Comparison of ENCODE assay signal across 9 cellular contexts in genomic region chr12:52741378-52742195, GRCh38. TPM values are rescaled to one million over a fixed set of nuclear protein-coding genes. Genes with fewer than 3 reads are reported as not detected.
DNase-seq lines count a peak whose midpoint lies in the region; ATAC-seq, FAIRE-seq and TF ChIP-seq lines count a peak whose summit lies in the region.
"Had no signal": no experiment of that assay in that cellular context is flagged by ENCODE, and none has a peak within 500 bp of the region (broad histone marks: within the 10 kb centered on the region; RNA-seq: fewer than 3 reads in every experiment).

No MANE protein-coding gene starts in this region.

- no peaks in the 10 kb centered on the region for H3K4me1 Mint-ChIP-seq in astrocyte (ENCODE audit: low read depth, unreplicated experiment)

- no peak for TF ChIP-seq CTCF in HEK293 (tag by site-specific recombination; IDR thresholded peaks at IDR 0.05)
- TF ChIP-seq CTCF in astrocyte (IDR thresholded peaks at IDR 0.05; ENCODE audit: insufficient read depth, low read depth, low read length): no peak
- no peak for TF ChIP-seq CTCF in left lung (IDR thresholded peaks at IDR 0.05)
- TF ChIP-seq CTCF in omental fat pad (IDR thresholded peaks at IDR 0.05): no peak

- H3K79me2 ChIP-seq in astrocyte (ENCODE audit: insufficient read depth, low read length): no peaks in the 10 kb centered on the region

- ATAC-seq in left lung (peak; percentile 86), omental fat pad (ENCODE audit: low FRiP score) (no peak), HG03432 (IDR thresholded peaks at IDR 0.05; ENCODE audit: unreplicated experiment) (no peak), GM21367 (IDR thresholded peaks at IDR 0.05; ENCODE audit: unreplicated experiment) (no peak)

- no peaks in the 10 kb centered on the region for H3K9me3 ChIP-seq in HEK293 (ENCODE audit: control insufficient read depth, insufficient read depth, low read depth, low read length)
- H3K9me3 ChIP-seq in astrocyte (ENCODE audit: insufficient read depth, low read depth, low read length): no peaks in the 10 kb centered on the region
- no peaks in the 10 kb centered on the region for H3K9me3 ChIP-seq in left lung

- H3K27me3 ChIP-seq in astrocyte (ENCODE audit: insufficient read depth, low read length): peaks cover 2% of the 10 kb centered on the region
- peaks cover 0 to 61% of the 10 kb centered on the region in 2 donors for H3K27me3 ChIP-seq in left lung

- intact Hi-C loops in left lung (cut with DNase I): no loop called here

- H3K36me3 Mint-ChIP-seq in astrocyte (ENCODE audit: low read depth, unreplicated experiment): no peaks in the 10 kb centered on the region

- CTCF ChIA-PET in HEK293 (lab: Yijun Ruan, JAX): interaction anchor here (0.7 kb wide), 2 partner anchors 12 to 520 kb away, joined by 3 to 5 read pairs; no protein-coding TSS in a partner anchor

- no peak for FAIRE-seq in astrocyte (lab: Jason Lieb, UNC)

- no peak overlapping the region for H2AFZ ChIP-seq in astrocyte (ENCODE audit: low read depth, low read length)

- POLR2A ChIA-PET in HEK293 (lab: Yijun Ruan, JAX): no interaction called here

- H3K4me1 ChIP-seq in HEK293 (ENCODE audit: control insufficient read depth, insufficient read depth, low read length) (0 out of 2 replicates have a peak, but pooled peaks cover 4% of the 10 kb centered on the region), astrocyte (ENCODE audit: insufficient read depth, low read length) (no peaks in the 10 kb centered on the region), left lung (no peaks in the 10 kb centered on the region)

- H3K4me3 ChIP-seq in HEK293 (ENCODE audit: low read depth, low read length) (no peak overlapping the region), astrocyte (ENCODE audit: insufficient read depth, low read depth, low read length) (no peak overlapping the region), left lung (no peak overlapping the region)

- H3K27ac Mint-ChIP-seq in astrocyte (ENCODE audit: unreplicated experiment): no peak overlapping the region

- no peak overlapping the region for H3K4me3 Mint-ChIP-seq in astrocyte (ENCODE audit: unreplicated experiment)

- H3K36me3 ChIP-seq in HEK293 (ENCODE audit: control insufficient read depth in 2 of 2, insufficient read depth in 1 of 2, low read length in 2 of 2): no peaks in the 10 kb centered on the region
- no peaks in the 10 kb centered on the region for H3K36me3 ChIP-seq in astrocyte (ENCODE audit: insufficient read depth, low read length)
- no peaks in the 10 kb centered on the region for H3K36me3 ChIP-seq in left lung

- no peak overlapping the region for H3K27ac ChIP-seq in HEK293 (ENCODE audit: extremely low read depth, low read depth, low read length)
- H3K27ac ChIP-seq in astrocyte (ENCODE audit: low read depth, low read length): no peak overlapping the region
- H3K27ac ChIP-seq in left lung: no peak overlapping the region

- no peak overlapping the region for H3K4me2 ChIP-seq in astrocyte (ENCODE audit: low read length)

- H3K9me3 Mint-ChIP-seq in astrocyte (ENCODE audit: unreplicated experiment): no peaks in the 10 kb centered on the region

- H3K9ac ChIP-seq in astrocyte (ENCODE audit: low read length): no peak overlapping the region

- H3K27me3 Mint-ChIP-seq in astrocyte (ENCODE audit: low read depth, unreplicated experiment): peaks cover 78% of the 10 kb centered on the region

- DNase-seq in T follicular helper cell (ENCODE audit: low read depth) (peak; percentile 9), astrocyte (ENCODE audit: low read depth) (peak; percentile 29), left lung (peak in 1 of 2 donors; percentile 51), omental fat pad (ENCODE audit: low spot score) (no peak)
- peak; percentile 38 for DNase-seq in stimulated activated CD8-positive, alpha-beta memory T cell treated with anti-CD3 and anti-CD28 coated beads, Interleukin-4, amount 100 ng/mL, for 24 hours (ENCODE audit: low read depth)

- H4K20me1 ChIP-seq in astrocyte (ENCODE audit: insufficient read depth, low read length): no peaks in the 10 kb centered on the region

TF ChIP-seq in HEK293, 187 proteins besides CTCF, POLR2A, EP300 and RAD21:
- TF ChIP-seq ZSCAN4 (tag by site-specific recombination; IDR thresholded peaks at IDR 0.05): no peak
- peak; percentile 99 for TF ChIP-seq REST (tag by site-specific recombination; IDR thresholded peaks at IDR 0.05)
TF ChIP-seq in HEK293: peak in this region for 1.

RNA-seq across cellular contexts. Expression of gene KRT76, which starts 35.6 kb away (rescaled TPM):
- not detected in 2 replicates for total RNA-seq in astrocyte
- not detected for total RNA-seq in left lung
- total RNA-seq in omental fat pad: not detected
- total RNA-seq: skeletal muscle tissue had no signal

RNA-seq across cellular contexts. Expression of gene KRT77, which starts 38.3 kb away (rescaled TPM):
- total RNA-seq in astrocyte (not detected in 2 replicates), left lung (not detected), omental fat pad (not detected)
- total RNA-seq: skeletal muscle tissue had no signal

RNA-seq across cellular contexts. Expression of gene KRT3, which starts 54.3 kb away (rescaled TPM):
- total RNA-seq in astrocyte (0.09 and 0.43 TPM in 2 replicates), left lung (not detected), omental fat pad (not detected)
- total RNA-seq: skeletal muscle tissue had no signal
